1 cellular context compared by ENCODE assay signal in the genomic region with DNA sequence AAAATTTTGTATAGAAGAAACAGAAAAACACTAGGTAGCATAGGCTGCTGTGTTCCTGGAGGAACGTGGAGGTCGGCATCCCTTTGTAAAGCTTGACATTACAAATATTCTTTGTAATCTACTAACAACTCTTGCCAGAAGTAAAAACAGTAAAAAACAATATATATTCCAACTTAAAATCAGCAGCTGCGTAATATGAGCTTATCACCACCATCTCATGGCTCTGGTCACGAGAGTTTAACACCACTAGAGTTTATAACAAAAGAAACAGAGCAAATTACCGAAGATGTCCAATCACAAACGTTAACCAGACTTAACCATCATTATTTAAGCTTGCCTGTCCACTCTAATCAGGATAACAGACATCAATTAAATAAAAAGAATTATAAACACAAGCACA.
TF ChIP-seq lines count a peak whose summit lies in the region.

No MANE protein-coding gene starts in this region.

TF ChIP-seq in HCT116, 20 proteins besides CTCF, POLR2A, EP300 and RAD21 (continued from another document):
- TF ChIP-seq, protein P1, sequence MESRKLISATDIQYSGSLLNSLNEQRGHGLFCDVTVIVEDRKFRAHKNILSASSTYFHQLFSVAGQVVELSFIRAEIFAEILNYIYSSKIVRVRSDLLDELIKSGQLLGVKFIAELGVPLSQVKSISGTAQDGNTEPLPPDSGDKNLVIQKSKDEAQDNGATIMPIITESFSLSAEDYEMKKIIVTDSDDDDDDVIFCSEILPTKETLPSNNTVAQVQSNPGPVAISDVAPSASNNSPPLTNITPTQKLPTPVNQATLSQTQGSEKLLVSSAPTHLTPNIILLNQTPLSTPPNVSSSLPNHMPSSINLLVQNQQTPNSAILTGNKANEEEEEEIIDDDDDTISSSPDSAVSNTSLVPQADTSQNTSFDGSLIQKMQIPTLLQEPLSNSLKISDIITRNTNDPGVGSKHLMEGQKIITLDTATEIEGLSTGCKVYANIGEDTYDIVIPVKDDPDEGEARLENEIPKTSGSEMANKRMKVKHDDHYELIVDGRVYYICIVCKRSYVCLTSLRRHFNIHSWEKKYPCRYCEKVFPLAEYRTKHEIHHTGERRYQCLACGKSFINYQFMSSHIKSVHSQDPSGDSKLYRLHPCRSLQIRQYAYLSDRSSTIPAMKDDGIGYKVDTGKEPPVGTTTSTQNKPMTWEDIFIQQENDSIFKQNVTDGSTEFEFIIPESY (IDR thresholded peaks at IDR 0.05; ENCODE audit: extremely low read depth, insufficient replicate concordance, low read length) = no peak
- TF ChIP-seq JUND (IDR thresholded peaks at IDR 0.05) = no peak
- TF ChIP-seq, protein P2, sequence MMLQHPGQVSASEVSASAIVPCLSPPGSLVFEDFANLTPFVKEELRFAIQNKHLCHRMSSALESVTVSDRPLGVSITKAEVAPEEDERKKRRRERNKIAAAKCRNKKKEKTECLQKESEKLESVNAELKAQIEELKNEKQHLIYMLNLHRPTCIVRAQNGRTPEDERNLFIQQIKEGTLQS (IDR thresholded peaks at IDR 0.05) = no peak
- TF ChIP-seq TCF7L2 (IDR thresholded peaks at IDR 0.05; ENCODE audit: borderline replicate concordance, extremely low read depth, insufficient read depth, insufficient read length) = peak; percentile 60
- TF ChIP-seq CEBPB (IDR thresholded peaks at IDR 0.05; ENCODE audit: low read depth) = no peak
- TF ChIP-seq CBX3 (IDR thresholded peaks at IDR 0.05; ENCODE audit: low read depth) = no peak
- TF ChIP-seq, protein P3, sequence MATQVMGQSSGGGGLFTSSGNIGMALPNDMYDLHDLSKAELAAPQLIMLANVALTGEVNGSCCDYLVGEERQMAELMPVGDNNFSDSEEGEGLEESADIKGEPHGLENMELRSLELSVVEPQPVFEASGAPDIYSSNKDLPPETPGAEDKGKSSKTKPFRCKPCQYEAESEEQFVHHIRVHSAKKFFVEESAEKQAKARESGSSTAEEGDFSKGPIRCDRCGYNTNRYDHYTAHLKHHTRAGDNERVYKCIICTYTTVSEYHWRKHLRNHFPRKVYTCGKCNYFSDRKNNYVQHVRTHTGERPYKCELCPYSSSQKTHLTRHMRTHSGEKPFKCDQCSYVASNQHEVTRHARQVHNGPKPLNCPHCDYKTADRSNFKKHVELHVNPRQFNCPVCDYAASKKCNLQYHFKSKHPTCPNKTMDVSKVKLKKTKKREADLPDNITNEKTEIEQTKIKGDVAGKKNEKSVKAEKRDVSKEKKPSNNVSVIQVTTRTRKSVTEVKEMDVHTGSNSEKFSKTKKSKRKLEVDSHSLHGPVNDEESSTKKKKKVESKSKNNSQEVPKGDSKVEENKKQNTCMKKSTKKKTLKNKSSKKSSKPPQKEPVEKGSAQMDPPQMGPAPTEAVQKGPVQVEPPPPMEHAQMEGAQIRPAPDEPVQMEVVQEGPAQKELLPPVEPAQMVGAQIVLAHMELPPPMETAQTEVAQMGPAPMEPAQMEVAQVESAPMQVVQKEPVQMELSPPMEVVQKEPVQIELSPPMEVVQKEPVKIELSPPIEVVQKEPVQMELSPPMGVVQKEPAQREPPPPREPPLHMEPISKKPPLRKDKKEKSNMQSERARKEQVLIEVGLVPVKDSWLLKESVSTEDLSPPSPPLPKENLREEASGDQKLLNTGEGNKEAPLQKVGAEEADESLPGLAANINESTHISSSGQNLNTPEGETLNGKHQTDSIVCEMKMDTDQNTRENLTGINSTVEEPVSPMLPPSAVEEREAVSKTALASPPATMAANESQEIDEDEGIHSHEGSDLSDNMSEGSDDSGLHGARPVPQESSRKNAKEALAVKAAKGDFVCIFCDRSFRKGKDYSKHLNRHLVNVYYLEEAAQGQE (IDR thresholded peaks at IDR 0.05; ENCODE audit: low read depth) = no peak
- no peak for TF ChIP-seq FOSL1 (IDR thresholded peaks at IDR 0.05; ENCODE audit: low read depth)
- TF ChIP-seq ZFX (IDR thresholded peaks at IDR 0.05) = no peak
- TF ChIP-seq POLR2AphosphoS5 (IDR thresholded peaks at IDR 0.05; ENCODE audit: low read depth, low read length) = no peak
